In genomic region chr6:104921896-104922295, GRCh38 we compare ENCODE assay signal across 1 cellular context.
TF ChIP-seq lines count a peak whose summit lies in the region.

No MANE protein-coding gene starts in this region.

TF ChIP-seq in K562, 482 proteins besides CTCF, POLR2A, EP300 and RAD21:
- TF ChIP-seq TARDBP (IDR thresholded peaks at IDR 0.05) (no peak), MYNN (IDR thresholded peaks at IDR 0.05) (no peak), MYNN (CRISPR knock-in tag; IDR thresholded peaks at IDR 0.05) (no peak), ZNF511 (CRISPR knock-in tag; IDR thresholded peaks at IDR 0.05) (no peak), ZNF277 (CRISPR knock-in tag; IDR thresholded peaks at IDR 0.05; ENCODE audit: borderline replicate concordance) (no peak), SIRT6 (IDR thresholded peaks at IDR 0.05; ENCODE audit: low read depth, low read length) (no peak), ZNF165 (CRISPR knock-in tag; IDR thresholded peaks at IDR 0.05; ENCODE audit: borderline replicate concordance) (no peak), ZNF561 (CRISPR knock-in tag; conservative IDR thresholded peaks at IDR 0.05) (no peak)
